ENCODE assay signal across 15 cellular contexts in the genomic region with DNA sequence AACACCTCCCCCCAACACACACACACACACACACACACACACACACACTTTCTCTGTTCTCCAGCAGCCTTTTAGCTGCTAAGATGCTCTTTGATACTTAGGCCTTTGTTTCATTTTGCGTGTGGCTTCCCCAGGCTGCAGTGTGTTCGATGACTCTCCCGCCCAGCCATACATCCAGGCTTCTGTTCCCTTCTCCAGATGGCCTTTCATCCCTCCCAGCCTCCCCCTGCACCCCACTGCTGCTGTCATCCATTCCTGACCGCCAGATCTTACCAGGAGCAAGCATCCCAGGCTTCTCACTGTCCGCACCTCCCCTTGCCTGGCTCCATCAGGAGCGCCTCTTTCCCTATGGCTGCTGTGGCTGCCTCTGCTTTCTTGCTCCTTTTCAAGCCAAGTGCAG.
A peak's percentile ranks its signal among the peaks of the same experiment; 100 is the strongest.
DNase-seq lines count a peak whose midpoint lies in the region; ATAC-seq and TF ChIP-seq lines count a peak whose summit lies in the region.
"Had no signal": no experiment of that assay in that cellular context is flagged by ENCODE, and none has a peak within 500 bp of the region (broad histone marks: within the 10 kb centered on the region; RNA-seq: fewer than 3 reads in every experiment).

No MANE protein-coding gene starts in this region.

- 92 to 95% methylated on average over 6 of the region's 6 CpGs for WGBS in lower leg skin, 2 donors

- peak overlapping the region in 3 of 10 experiments; percentile 1 to 26 (median 16); a peak in 2 of 20 replicates for H3K4me3 ChIP-seq in BLaER1 treated with 17β-estradiol and CSF1 and Interleukin-3, amounts not matched to agents 10 nM and 100 nM
- H3K4me3 ChIP-seq in osteoblast (ENCODE audit: insufficient read depth, low read length) (no peak overlapping the region), lower leg skin (ENCODE audit: low read depth, poor library complexity, severe bottlenecking) (no peak overlapping the region)
- H3K4me3 ChIP-seq: tibial nerve had no signal

- H3K9me3 ChIP-seq in BLaER1 treated with 17β-estradiol and CSF1 and Interleukin-3, amounts not matched to agents 10 nM and 100 nM (replicated peaks in 1 of 11) = no peaks in the 10 kb centered on the region
- H3K9me3 ChIP-seq in osteoblast (ENCODE audit: low read depth, low read length) = no peaks in the 10 kb centered on the region
- H3K9me3 ChIP-seq: tibial nerve had no signal

- H3K9ac ChIP-seq in BLaER1 treated with 17β-estradiol and CSF1 and Interleukin-3, amounts not matched to agents 10 nM and 100 nM = peak overlapping the region; percentile 6 to 77 (median 61); a peak in 17 of 22 replicates

- no peak overlapping the region for H2AFZ ChIP-seq in osteoblast (ENCODE audit: low read length)

- no peak for TF ChIP-seq POLR2A in lower leg skin (IDR thresholded peaks at IDR 0.05)

- H3K27me3 Mint-ChIP-seq in IgD-negative memory B cell (no peaks in the 10 kb centered on the region), endothelial cell (ENCODE audit: unreplicated experiment) (peaks cover 27% of the 10 kb centered on the region)
- H3K27me3 Mint-ChIP-seq: CD4-positive, CD25-positive, alpha-beta regulatory T cell had no signal

- H3K4me1 Mint-ChIP-seq in IgD-negative memory B cell (peaks cover 53 to 62% (median 55%) of the 10 kb centered on the region in 3 donors), endothelial cell (ENCODE audit: unreplicated experiment) (peaks cover 54% of the 10 kb centered on the region)

- peak overlapping the region; percentile 46 to 94 (median 81); a peak in 21 of 22 replicates for H3K27ac ChIP-seq in BLaER1 treated with 17β-estradiol and CSF1 and Interleukin-3, amounts not matched to agents 10 nM and 100 nM
- H3K27ac ChIP-seq in osteoblast (ENCODE audit: low read depth, low read length) = peak overlapping the region; percentile 98

- peaks cover 90 to 100% (median 100%) of the 10 kb centered on the region in 11 experiments for H4K20me1 ChIP-seq in BLaER1 treated with 17β-estradiol and CSF1 and Interleukin-3, amounts not matched to agents 10 nM and 100 nM
- H4K20me1 ChIP-seq in osteoblast (ENCODE audit: insufficient read depth, low read length) = peaks cover 67% of the 10 kb centered on the region

- H3K4me2 ChIP-seq in BLaER1 treated with 17β-estradiol and CSF1 and Interleukin-3, amounts not matched to agents 10 nM and 100 nM = peak overlapping the region; percentile 77 to 99 (median 97)
- no peak overlapping the region for H3K4me2 ChIP-seq in osteoblast (ENCODE audit: insufficient read depth, low read length)

- peak overlapping the region in 1 of 4 donors; percentile 80 for H3K4me3 Mint-ChIP-seq in IgD-negative memory B cell
- peak overlapping the region; percentile 45 for H3K4me3 Mint-ChIP-seq in endothelial cell (ENCODE audit: unreplicated experiment)
- H3K4me3 Mint-ChIP-seq: CD4-positive, CD25-positive, alpha-beta regulatory T cell had no signal

- no peak for TF ChIP-seq CTCF in endothelial cell (IDR thresholded peaks at IDR 0.05; ENCODE audit: unreplicated experiment)
- no peak for TF ChIP-seq CTCF in osteoblast (IDR thresholded peaks at IDR 0.05; ENCODE audit: extremely low read depth, low read depth, low read length)
- TF ChIP-seq CTCF in lower leg skin (IDR thresholded peaks at IDR 0.05) = no peak

- H3K27ac Mint-ChIP-seq in IgD-negative memory B cell = peak overlapping the region in 2 of 3 donors; percentile 68 to 76
- peak overlapping the region; percentile 59 for H3K27ac Mint-ChIP-seq in endothelial cell (ENCODE audit: unreplicated experiment)

- no peaks in the 10 kb centered on the region for H3K27me3 ChIP-seq in BLaER1 treated with 17β-estradiol and CSF1 and Interleukin-3, amounts not matched to agents 10 nM and 100 nM
- H3K27me3 ChIP-seq in osteoblast (ENCODE audit: insufficient read depth, low read length) = no peaks in the 10 kb centered on the region
- H3K27me3 ChIP-seq: brain microvascular endothelial cell, tibial nerve had no signal

- H3K79me2 ChIP-seq in osteoblast (ENCODE audit: insufficient read depth, low read length) = peaks cover 90% of the 10 kb centered on the region

- peaks cover 98 to 100% (median 100%) of the 10 kb centered on the region in 10 experiments for H3K4me1 ChIP-seq in BLaER1 treated with 17β-estradiol and CSF1 and Interleukin-3, amounts not matched to agents 10 nM and 100 nM
- peaks cover 58% of the 10 kb centered on the region for H3K4me1 ChIP-seq in osteoblast (ENCODE audit: insufficient read depth, low read length)

- H3K9me3 Mint-ChIP-seq in IgD-negative memory B cell (no peaks in the 10 kb centered on the region), endothelial cell (ENCODE audit: unreplicated experiment) (no peaks in the 10 kb centered on the region)
- H3K9me3 Mint-ChIP-seq: CD4-positive, CD25-positive, alpha-beta regulatory T cell had no signal

- H3K36me3 ChIP-seq in BLaER1 treated with 17β-estradiol and CSF1 and Interleukin-3, amounts not matched to agents 10 nM and 100 nM = peaks cover 27 to 55% (median 40%) of the 10 kb centered on the region in 11 experiments
- peaks cover 30% of the 10 kb centered on the region for H3K36me3 ChIP-seq in osteoblast (ENCODE audit: insufficient read depth, low read length)
- H3K36me3 ChIP-seq: brain microvascular endothelial cell had no signal

- no peak for DNase-seq in endothelial cell (ENCODE audit: low spot score)
- DNase-seq in osteoblast (ENCODE audit: insufficient read length, low spot score, missing footprints) = no peak
- no peak for DNase-seq in lower leg skin (ENCODE audit: low spot score in 2 of 2)
- no peak for DNase-seq in islet precursor cell
- DNase-seq: activated gamma-delta T cell; brain microvascular endothelial cell; CD4-positive, CD25-positive, alpha-beta regulatory T cell; NCI-H2029 treated with DMSO at 0.1 percent for 48 hours; NK-92 treated with Interleukin-12 subunit alpha and Interleukin-12 subunit beta, amount 100 ng/mL, for 24 hours had no signal

- ATAC-seq in GM19395 (IDR thresholded peaks at IDR 0.05; ENCODE audit: unreplicated experiment) (no peak), HG03460 (IDR thresholded peaks at IDR 0.05; ENCODE audit: unreplicated experiment) (no peak)
- ATAC-seq: Right ventricle myocardium inferior had no signal

- H3K36me3 Mint-ChIP-seq in IgD-negative memory B cell (peaks cover 7% of the 10 kb centered on the region), endothelial cell (ENCODE audit: low read depth, unreplicated experiment) (peaks cover 19% of the 10 kb centered on the region)
- H3K36me3 Mint-ChIP-seq: CD4-positive, CD25-positive, alpha-beta regulatory T cell had no signal

- intact Hi-C loops in lower leg skin (cut with DNase I; ENCODE audit: low total_unique reads) = no loop called here
